In genomic region chr14:41824441-41824840, GRCh38 we compare ENCODE assay signal across 15 cellular contexts.
DNase-seq lines count a peak whose midpoint lies in the region; ATAC-seq and TF ChIP-seq lines count a peak whose summit lies in the region.
"Had no signal": no experiment of that assay in that cellular context is flagged by ENCODE, and none has a peak within 500 bp of the region (broad histone marks: within the 10 kb centered on the region; RNA-seq: fewer than 3 reads in every experiment).

No MANE protein-coding gene starts in this region.

- POLR2A ChIA-PET in MCF 10A (lab: Yijun Ruan, JAX), result no interaction called here

- peak; percentile 56 for ATAC-seq in HG03565 (IDR thresholded peaks at IDR 0.05; ENCODE audit: unreplicated experiment)
- no peak for ATAC-seq in gastroesophageal sphincter
- no peak for ATAC-seq in GM18502 (IDR thresholded peaks at IDR 0.05; ENCODE audit: poor library complexity, unreplicated experiment)
- ATAC-seq: activated CD4-positive, alpha-beta T cell treated with anti-CD3 and anti-CD28 coated beads for 36 hours had no signal

- H3K27me3 Mint-ChIP-seq in MCF 10A (ENCODE audit: insufficient read depth, unreplicated experiment) (peaks cover 53% of the 10 kb centered on the region), chondrocyte (ENCODE audit: low read depth) (peaks cover 9% of the 10 kb centered on the region), nephron progenitor cell (ENCODE audit: low read depth, poor library complexity) (no peaks in the 10 kb centered on the region)
- H3K27me3 Mint-ChIP-seq: activated CD4-positive, alpha-beta T cell treated with anti-CD3 and anti-CD28 coated beads for 36 hours; memory B cell had no signal

- no peak for DNase-seq in MCF 10A (ENCODE audit: unreplicated experiment)
- no peak for DNase-seq in mammary epithelial cell
- no peak for DNase-seq in chondrocyte (ENCODE audit: low spot score)
- DNase-seq in smooth muscle cell (lab: John Stamatoyannopoulos, UW; ENCODE audit: unreplicated experiment), result no peak
- no peak for DNase-seq in nephron progenitor cell
- DNase-seq: activated CD4-positive, alpha-beta T cell treated with anti-CD3 and anti-CD28 coated beads for 36 hours; activated naive CD4-positive, alpha-beta T cell treated with Interleukin-2 at 50 U/mL for 16 hours; cortex of kidney; KG1; NCI-H146; T1000 had no signal

- peaks cover 6% of the 10 kb centered on the region for H3K4me1 Mint-ChIP-seq in MCF 10A (ENCODE audit: insufficient read depth, unreplicated experiment)
- no peaks in the 10 kb centered on the region for H3K4me1 Mint-ChIP-seq in chondrocyte (ENCODE audit: low read depth)
- no peaks in the 10 kb centered on the region for H3K4me1 Mint-ChIP-seq in nephron progenitor cell
- H3K4me1 Mint-ChIP-seq: activated CD4-positive, alpha-beta T cell treated with anti-CD3 and anti-CD28 coated beads for 36 hours; memory B cell had no signal

- H3K9me3 ChIP-seq in mammary epithelial cell (replicated peaks; ENCODE audit: insufficient read depth, low read length) (peaks cover 12% of the 10 kb centered on the region), smooth muscle cell (replicated peaks; ENCODE audit: low read depth) (no peaks in the 10 kb centered on the region), gastroesophageal sphincter (peaks cover 0 to 10% (median 0%) of the 10 kb centered on the region in 3 donors)

- no peaks in the 10 kb centered on the region for H3F3A ChIP-seq in smooth muscle cell (ENCODE audit: low read depth)

- WGBS in mammary epithelial cell (ENCODE audit: low coverage, missing lambda C conversion rate), result 74% methylated on average over 2 of the region's 2 CpGs
- 97% methylated on average over 2 of the region's 2 CpGs for WGBS in smooth muscle cell (ENCODE audit: low lambda C conversion rate)
- 84% methylated on average over 2 of the region's 2 CpGs; no CpG with 5 or more reads in 1 of the 2 donors for WGBS in gastroesophageal sphincter (ENCODE audit: low coverage in 1 of 2), 2 donors

- CTCF ChIA-PET in MCF 10A (lab: Yijun Ruan, JAX) (interaction anchor here (0.6 to 0.9 kb wide), 3 partner anchors 9 to 1412 kb away, joined by 3 to 5 read pairs (median 3); no protein-coding TSS in a partner anchor), mammary epithelial cell (lab: Charles Lee; ENCODE audit: low non-redundant PET) (interaction anchor here (0.6 kb wide), 1 partner anchor 869 kb away, joined by 3 read pairs; no protein-coding TSS in a partner anchor)

- H3K27ac Mint-ChIP-seq in MCF 10A (ENCODE audit: low read depth, unreplicated experiment), result no peak overlapping the region
- H3K27ac Mint-ChIP-seq in chondrocyte (ENCODE audit: unreplicated experiment), result no peak overlapping the region
- no peak overlapping the region for H3K27ac Mint-ChIP-seq in nephron progenitor cell
- H3K27ac Mint-ChIP-seq: activated CD4-positive, alpha-beta T cell treated with anti-CD3 and anti-CD28 coated beads for 36 hours; memory B cell had no signal

- no TSS peak for BruUV-seq in MCF 10A (replicated peaks; lab: Mats Ljungman, UMichigan)
- BruUV-seq in mammary epithelial cell (replicated peaks; lab: Mats Ljungman, UMichigan), result no TSS peak

- intact Hi-C loops in MCF 10A (cut with micrococcal nuclease) (no loop called here), mammary epithelial cell (cut with micrococcal nuclease) (no loop called here)

- dilution Hi-C loops in mammary epithelial cell (cut with HindIII; ENCODE audit: low sequenced_read_pairs), result no loop called here

- TF ChIP-seq EP300 in gastroesophageal sphincter (IDR thresholded peaks at IDR 0.05), result no peak

- H3K27ac ChIP-seq in mammary epithelial cell (ENCODE audit: insufficient read depth, low read depth, low read length), result no peak overlapping the region
- no peak overlapping the region for H3K27ac ChIP-seq in smooth muscle cell (ENCODE audit: low read depth)
- no peak overlapping the region for H3K27ac ChIP-seq in gastroesophageal sphincter

- H2AFZ ChIP-seq in mammary epithelial cell (ENCODE audit: low read depth, low read length), result no peak overlapping the region
- H2AFZ ChIP-seq in smooth muscle cell (ENCODE audit: low read depth), result no peak overlapping the region

- TF ChIP-seq POLR2A in gastroesophageal sphincter (IDR thresholded peaks at IDR 0.05), result no peak

- no peak overlapping the region for H3K4me2 ChIP-seq in mammary epithelial cell (ENCODE audit: insufficient read depth, low read depth, low read length)
- no peak overlapping the region for H3K4me2 ChIP-seq in smooth muscle cell

- H3K4me1 ChIP-seq in mammary epithelial cell (ENCODE audit: insufficient read depth, low read length), result no peaks in the 10 kb centered on the region
- H3K4me1 ChIP-seq in smooth muscle cell (ENCODE audit: low read depth), result no peaks in the 10 kb centered on the region
- no peaks in the 10 kb centered on the region for H3K4me1 ChIP-seq in gastroesophageal sphincter

- no peaks in the 10 kb centered on the region for H3K36me3 Mint-ChIP-seq in MCF 10A (ENCODE audit: insufficient read depth, unreplicated experiment)
- H3K36me3 Mint-ChIP-seq in chondrocyte (ENCODE audit: low read depth), result no peaks in the 10 kb centered on the region
- no peaks in the 10 kb centered on the region for H3K36me3 Mint-ChIP-seq in nephron progenitor cell (ENCODE audit: low read depth)
- H3K36me3 Mint-ChIP-seq: memory B cell had no signal

- H3K9me3 Mint-ChIP-seq in MCF 10A (ENCODE audit: unreplicated experiment) (no peaks in the 10 kb centered on the region), chondrocyte (ENCODE audit: low read depth) (peaks cover 18% of the 10 kb centered on the region), nephron progenitor cell (peaks cover 6% of the 10 kb centered on the region)

- H3K36me3 ChIP-seq in mammary epithelial cell (ENCODE audit: insufficient read depth, low read length) (no peaks in the 10 kb centered on the region), smooth muscle cell (ENCODE audit: low read depth) (peaks cover 3% of the 10 kb centered on the region), gastroesophageal sphincter (no peaks in the 10 kb centered on the region)

- H3K27me3 ChIP-seq in mammary epithelial cell (ENCODE audit: insufficient read depth, low read length), result no peaks in the 10 kb centered on the region
- no peaks in the 10 kb centered on the region for H3K27me3 ChIP-seq in smooth muscle cell (ENCODE audit: low read depth)
- H3K27me3 ChIP-seq in gastroesophageal sphincter, result no peaks in the 10 kb centered on the region

- no peaks in the 10 kb centered on the region for H4K20me1 ChIP-seq in mammary epithelial cell (ENCODE audit: insufficient read depth, low read length)
- no peaks in the 10 kb centered on the region for H4K20me1 ChIP-seq in smooth muscle cell (ENCODE audit: low read depth)

- H3K79me2 ChIP-seq in mammary epithelial cell (ENCODE audit: insufficient read depth, low read length) (no peaks in the 10 kb centered on the region), smooth muscle cell (ENCODE audit: low read depth) (peaks cover 35% of the 10 kb centered on the region)

- TF ChIP-seq CTCF in MCF 10A (IDR thresholded peaks at IDR 0.05; ENCODE audit: unreplicated experiment), result peak; percentile 17
- peak in 1 of 2 donors; percentile 12 for TF ChIP-seq CTCF in mammary epithelial cell (conservative IDR thresholded peaks at IDR 0.05 in 1 of 2, IDR thresholded peaks at IDR 0.05 in 1 of 2; ENCODE audit: extremely low read depth in 1 of 2, insufficient read depth in 1 of 2, low read depth in 1 of 2, low read length in 2 of 2)
- TF ChIP-seq CTCF in chondrocyte (IDR thresholded peaks at IDR 0.05), result peak; percentile 29
- peak; percentile 22 for TF ChIP-seq CTCF in smooth muscle cell (IDR thresholded peaks at IDR 0.05; ENCODE audit: borderline replicate concordance, insufficient read depth, poor library complexity, severe bottlenecking)
- no peak for TF ChIP-seq CTCF in gastroesophageal sphincter (IDR thresholded peaks at IDR 0.05)
- TF ChIP-seq CTCF in nephron progenitor cell (IDR thresholded peaks at IDR 0.05), result no peak

- in situ Hi-C loops in mammary epithelial cell (cut with MboI; ENCODE audit: low sequenced_read_pairs in 2 of 2), result no loop called here

- H3K4me3 Mint-ChIP-seq in MCF 10A (ENCODE audit: unreplicated experiment), result no peak overlapping the region
- H3K4me3 Mint-ChIP-seq in chondrocyte (ENCODE audit: unreplicated experiment), result no peak overlapping the region
- H3K4me3 Mint-ChIP-seq in nephron progenitor cell, result no peak overlapping the region
- H3K4me3 Mint-ChIP-seq: activated CD4-positive, alpha-beta T cell treated with anti-CD3 and anti-CD28 coated beads for 36 hours; memory B cell had no signal

- H3K4me3 ChIP-seq in mammary epithelial cell (replicated peaks in 1 of 3; ENCODE audit: insufficient read depth in 1 of 3, low read depth in 2 of 3, low read length in 3 of 3) (no peak overlapping the region), smooth muscle cell (no peak overlapping the region), gastroesophageal sphincter (no peak overlapping the region)

- H3K9ac ChIP-seq in mammary epithelial cell (ENCODE audit: insufficient read depth, low read length) (no peak overlapping the region), smooth muscle cell (ENCODE audit: low read depth) (no peak overlapping the region)

Comparison
In these comparisons a context has a peak if more than half of its experiments do, and no peak if none do; other contexts are left out.
1. CTCF ChIP-seq: peak in MCF 10A (single experiment), chondrocyte (single experiment) and smooth muscle cell (single experiment); none in gastroesophageal sphincter (0 of 4) and nephron progenitor cell (single experiment).